In the genomic region with DNA sequence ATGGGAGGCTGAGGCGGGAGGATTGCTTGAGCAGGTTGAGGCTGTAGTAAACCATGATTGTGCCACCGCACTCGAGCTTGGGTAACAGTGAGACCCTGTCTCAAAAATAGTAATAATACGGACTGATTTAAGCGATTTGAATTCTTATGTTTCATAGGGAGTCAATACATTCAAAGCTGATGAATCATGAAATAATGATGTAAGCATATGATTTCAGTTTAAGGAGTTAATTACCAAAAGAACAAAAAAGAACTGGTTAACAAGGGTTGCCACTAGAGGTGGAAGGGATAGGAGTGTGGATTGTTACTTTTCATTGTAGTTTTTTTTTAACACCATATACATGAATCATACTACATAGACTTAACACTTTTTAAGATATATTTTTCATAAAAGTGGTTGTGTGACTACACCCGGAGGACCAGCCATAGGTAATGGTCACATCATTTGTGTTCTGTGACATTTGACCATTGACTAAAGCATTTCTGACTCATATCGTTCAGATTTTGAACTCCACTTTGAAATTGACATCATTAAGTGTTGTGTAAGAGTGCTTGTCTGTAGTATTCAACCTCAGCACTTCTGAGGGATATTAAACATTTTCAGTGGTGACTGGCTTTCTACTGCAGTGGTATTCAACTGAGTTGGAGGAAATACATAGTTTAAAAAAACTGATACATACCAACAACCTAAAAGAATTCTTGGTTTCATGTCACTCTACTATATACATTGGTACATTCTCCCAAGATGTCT, we compare ENCODE assay signal across 1 cellular context.
TF ChIP-seq lines count a peak whose summit lies in the region.

No MANE protein-coding gene starts in this region.

TF ChIP-seq in IMR-90, 13 proteins besides CTCF, POLR2A, EP300 and RAD21:
- TF ChIP-seq MAFK (IDR thresholded peaks at IDR 0.05; ENCODE audit: low read depth, low read length) (peak; percentile 65), NFE2L2 (IDR thresholded peaks at IDR 0.05; ENCODE audit: low read depth, low read length) (no peak), CEBPB (IDR thresholded peaks at IDR 0.05; ENCODE audit: low read depth, low read length) (peak; percentile 95), USF2 (IDR thresholded peaks at IDR 0.05; ENCODE audit: low read depth, low read length) (no peak), FOS (IDR thresholded peaks at IDR 0.05; ENCODE audit: low read depth, low read length) (no peak), SMC3 (IDR thresholded peaks at IDR 0.05; ENCODE audit: low read depth, low read length) (no peak), RFX5 (IDR thresholded peaks at IDR 0.05; ENCODE audit: low read depth, low read length) (no peak), RCOR1 (IDR thresholded peaks at IDR 0.05; ENCODE audit: insufficient replicate concordance, low read length) (no peak), BHLHE40 (IDR thresholded peaks at IDR 0.05; ENCODE audit: low read depth, low read length) (no peak), CHD1 (IDR thresholded peaks at IDR 0.05; ENCODE audit: low read depth, low read length) (no peak), MXI1 (IDR thresholded peaks at IDR 0.05; ENCODE audit: borderline replicate concordance, low read depth, low read length) (no peak), MAZ (IDR thresholded peaks at IDR 0.05; ENCODE audit: borderline replicate concordance, low read depth, low read length) (no peak)
- TF ChIP-seq, protein P1, sequence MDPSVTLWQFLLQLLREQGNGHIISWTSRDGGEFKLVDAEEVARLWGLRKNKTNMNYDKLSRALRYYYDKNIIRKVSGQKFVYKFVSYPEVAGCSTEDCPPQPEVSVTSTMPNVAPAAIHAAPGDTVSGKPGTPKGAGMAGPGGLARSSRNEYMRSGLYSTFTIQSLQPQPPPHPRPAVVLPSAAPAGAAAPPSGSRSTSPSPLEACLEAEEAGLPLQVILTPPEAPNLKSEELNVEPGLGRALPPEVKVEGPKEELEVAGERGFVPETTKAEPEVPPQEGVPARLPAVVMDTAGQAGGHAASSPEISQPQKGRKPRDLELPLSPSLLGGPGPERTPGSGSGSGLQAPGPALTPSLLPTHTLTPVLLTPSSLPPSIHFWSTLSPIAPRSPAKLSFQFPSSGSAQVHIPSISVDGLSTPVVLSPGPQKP (IDR thresholded peaks at IDR 0.05; ENCODE audit: borderline replicate concordance, low read depth, low read length), result no peak
